ENCODE assay signal across 15 cellular contexts in genomic region chr5:124337996-124338395, GRCh38.
DNase-seq lines count a peak whose midpoint lies in the region; FAIRE-seq and TF ChIP-seq lines count a peak whose summit lies in the region.
"Had no signal": no experiment of that assay in that cellular context is flagged by ENCODE, and none has a peak within 500 bp of the region (broad histone marks: within the 10 kb centered on the region; RNA-seq: fewer than 3 reads in every experiment).

No MANE protein-coding gene starts in this region.

- TF ChIP-seq POLR2A in GM12891 (IDR thresholded peaks at IDR 0.05; ENCODE audit: low read depth, low read length), result no peak

- TF ChIP-seq CTCF in brain microvascular endothelial cell (IDR thresholded peaks at IDR 0.05; ENCODE audit: low read depth, low read length, missing control alignments) (no peak), fibroblast of the aortic adventitia (IDR thresholded peaks at IDR 0.05; ENCODE audit: insufficient read depth, low read length) (no peak)

- in situ Hi-C loops in brain microvascular endothelial cell (cut with HindIII; ENCODE audit: low pct_ligation_motif_present, low sequenced_read_pairs), result no loop called here

- no peaks in the 10 kb centered on the region for H3K27me3 ChIP-seq in brain microvascular endothelial cell (replicated peaks)
- H3K27me3 ChIP-seq: BLaER1 treated with 17β-estradiol and CSF1 and Interleukin-3, amounts not matched to agents 10 nM and 100 nM had no signal

- no peak for FAIRE-seq in GM12891 (lab: Jason Lieb, UNC)
- FAIRE-seq: G401.6, HTR-8/SVneo had no signal

- H3K4me3 ChIP-seq in brain microvascular endothelial cell (ENCODE audit: low read depth, low read length), result no peak overlapping the region
- no peak overlapping the region for H3K4me3 ChIP-seq in fibroblast of the aortic adventitia (ENCODE audit: low read depth, low read length)
- H3K4me3 ChIP-seq: BLaER1 treated with 17β-estradiol and CSF1 and Interleukin-3, amounts not matched to agents 10 nM and 100 nM had no signal

- H3K36me3 ChIP-seq in brain microvascular endothelial cell (replicated peaks), result no peaks in the 10 kb centered on the region
- H3K36me3 ChIP-seq: BLaER1 treated with 17β-estradiol and CSF1 and Interleukin-3, amounts not matched to agents 10 nM and 100 nM had no signal

- DNase-seq in NCI-H226, result peak; percentile 54
- DNase-seq in brain microvascular endothelial cell, result peak; percentile 20
- DNase-seq in fibroblast of the aortic adventitia (ENCODE audit: low read depth), result peak; percentile 59
- no peak for DNase-seq in NCI-H446 (lab: John Stamatoyannopoulos, UW)
- no peak for DNase-seq in DMS53 (lab: John Stamatoyannopoulos, UW)
- no peak for DNase-seq in GM12891 (ENCODE audit: insufficient read length, low spot score)
- DNase-seq in mesenteric fat pad (ENCODE audit: low spot score), result no peak
- DNase-seq: Calu3; CD8-positive, alpha-beta T cell; DND-41; GOT3; H7 had no signal

- H3K27ac ChIP-seq in brain microvascular endothelial cell, result no peak overlapping the region
- H3K27ac ChIP-seq: BLaER1 treated with 17β-estradiol and CSF1 and Interleukin-3, amounts not matched to agents 10 nM and 100 nM had no signal

TF ChIP-seq in GM12891, 5 proteins besides CTCF, POLR2A, EP300 and RAD21:
- TF ChIP-seq PAX5 (IDR thresholded peaks at IDR 0.05; ENCODE audit: insufficient read depth, low read length, severe bottlenecking) (no peak), TAF1 (IDR thresholded peaks at IDR 0.05; ENCODE audit: low read depth, low read length) (no peak), POLR2AphosphoS5 (IDR thresholded peaks at IDR 0.05; ENCODE audit: low read depth, low read length) (no peak), POU2F2 (IDR thresholded peaks at IDR 0.05; ENCODE audit: low read depth, low read length) (no peak), SPI1 (IDR thresholded peaks at IDR 0.05; ENCODE audit: low read depth, low read length) (no peak)

Comparison
In these comparisons a context has a peak if more than half of its experiments do, and no peak if none do; other contexts are left out.
1. DNase-seq: peak in NCI-H226 (single experiment), brain microvascular endothelial cell (single experiment) and fibroblast of the aortic adventitia (single experiment); none in NCI-H446 (0 of 2), DMS53 (single experiment), GM12891 (single experiment) and mesenteric fat pad (single experiment).